Comparison of ENCODE assay signal across 1 cellular context in the genomic region with DNA sequence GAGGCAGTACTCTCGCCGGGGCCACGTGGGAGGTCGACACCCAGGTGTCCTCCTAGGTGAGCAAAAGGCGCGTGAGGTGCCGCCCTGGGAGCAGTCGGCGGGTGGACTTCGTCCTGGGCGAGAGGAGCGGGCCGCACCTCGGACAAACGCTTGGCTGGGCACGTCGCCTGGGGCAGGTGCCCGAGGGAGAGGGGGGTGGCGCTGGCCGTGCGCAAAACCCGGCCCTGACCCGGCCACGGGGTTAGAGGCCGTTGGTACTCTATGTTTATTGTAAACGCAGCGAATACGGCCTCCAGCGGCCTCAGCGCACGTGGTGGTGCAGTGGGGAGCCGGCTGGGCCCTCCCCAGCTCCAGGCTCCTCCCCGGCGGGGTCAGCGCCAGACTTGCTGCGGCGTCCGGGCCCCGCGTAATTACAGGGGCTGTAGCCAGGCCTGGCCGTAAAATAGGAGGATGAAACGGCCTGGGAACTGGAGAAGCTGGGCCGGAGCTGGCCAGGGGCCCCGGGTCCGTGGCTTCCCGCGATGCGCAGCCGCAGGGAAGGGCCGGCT.
TF ChIP-seq lines count a peak whose summit lies in the region.

No MANE protein-coding gene starts in this region.

TF ChIP-seq in HepG2, 621 proteins besides CTCF, POLR2A, EP300 and RAD21 (continued from another document and continues in another):
- TF ChIP-seq, protein P1, sequence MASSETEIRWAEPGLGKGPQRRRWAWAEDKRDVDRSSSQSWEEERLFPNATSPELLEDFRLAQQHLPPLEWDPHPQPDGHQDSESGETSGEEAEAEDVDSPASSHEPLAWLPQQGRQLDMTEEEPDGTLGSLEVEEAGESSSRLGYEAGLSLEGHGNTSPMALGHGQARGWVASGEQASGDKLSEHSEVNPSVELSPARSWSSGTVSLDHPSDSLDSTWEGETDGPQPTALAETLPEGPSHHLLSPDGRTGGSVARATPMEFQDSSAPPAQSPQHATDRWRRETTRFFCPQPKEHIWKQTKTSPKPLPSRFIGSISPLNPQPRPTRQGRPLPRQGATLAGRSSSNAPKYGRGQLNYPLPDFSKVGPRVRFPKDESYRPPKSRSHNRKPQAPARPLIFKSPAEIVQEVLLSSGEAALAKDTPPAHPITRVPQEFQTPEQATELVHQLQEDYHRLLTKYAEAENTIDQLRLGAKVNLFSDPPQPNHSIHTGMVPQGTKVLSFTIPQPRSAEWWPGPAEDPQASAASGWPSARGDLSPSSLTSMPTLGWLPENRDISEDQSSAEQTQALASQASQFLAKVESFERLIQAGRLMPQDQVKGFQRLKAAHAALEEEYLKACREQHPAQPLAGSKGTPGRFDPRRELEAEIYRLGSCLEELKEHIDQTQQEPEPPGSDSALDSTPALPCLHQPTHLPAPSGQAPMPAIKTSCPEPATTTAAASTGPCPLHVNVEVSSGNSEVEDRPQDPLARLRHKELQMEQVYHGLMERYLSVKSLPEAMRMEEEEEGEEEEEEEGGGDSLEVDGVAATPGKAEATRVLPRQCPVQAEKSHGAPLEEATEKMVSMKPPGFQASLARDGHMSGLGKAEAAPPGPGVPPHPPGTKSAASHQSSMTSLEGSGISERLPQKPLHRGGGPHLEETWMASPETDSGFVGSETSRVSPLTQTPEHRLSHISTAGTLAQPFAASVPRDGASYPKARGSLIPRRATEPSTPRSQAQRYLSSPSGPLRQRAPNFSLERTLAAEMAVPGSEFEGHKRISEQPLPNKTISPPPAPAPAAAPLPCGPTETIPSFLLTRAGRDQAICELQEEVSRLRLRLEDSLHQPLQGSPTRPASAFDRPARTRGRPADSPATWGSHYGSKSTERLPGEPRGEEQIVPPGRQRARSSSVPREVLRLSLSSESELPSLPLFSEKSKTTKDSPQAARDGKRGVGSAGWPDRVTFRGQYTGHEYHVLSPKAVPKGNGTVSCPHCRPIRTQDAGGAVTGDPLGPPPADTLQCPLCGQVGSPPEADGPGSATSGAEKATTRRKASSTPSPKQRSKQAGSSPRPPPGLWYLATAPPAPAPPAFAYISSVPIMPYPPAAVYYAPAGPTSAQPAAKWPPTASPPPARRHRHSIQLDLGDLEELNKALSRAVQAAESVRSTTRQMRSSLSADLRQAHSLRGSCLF (CRISPR knock-in tag; IDR thresholded peaks at IDR 0.05; ENCODE audit: borderline replicate concordance): no peak
- peak; percentile 85; the same call in 1 of the 2 replicates for TF ChIP-seq ZNF44 (CRISPR knock-in tag; IDR thresholded peaks at IDR 0.05)
- TF ChIP-seq, protein P2, sequence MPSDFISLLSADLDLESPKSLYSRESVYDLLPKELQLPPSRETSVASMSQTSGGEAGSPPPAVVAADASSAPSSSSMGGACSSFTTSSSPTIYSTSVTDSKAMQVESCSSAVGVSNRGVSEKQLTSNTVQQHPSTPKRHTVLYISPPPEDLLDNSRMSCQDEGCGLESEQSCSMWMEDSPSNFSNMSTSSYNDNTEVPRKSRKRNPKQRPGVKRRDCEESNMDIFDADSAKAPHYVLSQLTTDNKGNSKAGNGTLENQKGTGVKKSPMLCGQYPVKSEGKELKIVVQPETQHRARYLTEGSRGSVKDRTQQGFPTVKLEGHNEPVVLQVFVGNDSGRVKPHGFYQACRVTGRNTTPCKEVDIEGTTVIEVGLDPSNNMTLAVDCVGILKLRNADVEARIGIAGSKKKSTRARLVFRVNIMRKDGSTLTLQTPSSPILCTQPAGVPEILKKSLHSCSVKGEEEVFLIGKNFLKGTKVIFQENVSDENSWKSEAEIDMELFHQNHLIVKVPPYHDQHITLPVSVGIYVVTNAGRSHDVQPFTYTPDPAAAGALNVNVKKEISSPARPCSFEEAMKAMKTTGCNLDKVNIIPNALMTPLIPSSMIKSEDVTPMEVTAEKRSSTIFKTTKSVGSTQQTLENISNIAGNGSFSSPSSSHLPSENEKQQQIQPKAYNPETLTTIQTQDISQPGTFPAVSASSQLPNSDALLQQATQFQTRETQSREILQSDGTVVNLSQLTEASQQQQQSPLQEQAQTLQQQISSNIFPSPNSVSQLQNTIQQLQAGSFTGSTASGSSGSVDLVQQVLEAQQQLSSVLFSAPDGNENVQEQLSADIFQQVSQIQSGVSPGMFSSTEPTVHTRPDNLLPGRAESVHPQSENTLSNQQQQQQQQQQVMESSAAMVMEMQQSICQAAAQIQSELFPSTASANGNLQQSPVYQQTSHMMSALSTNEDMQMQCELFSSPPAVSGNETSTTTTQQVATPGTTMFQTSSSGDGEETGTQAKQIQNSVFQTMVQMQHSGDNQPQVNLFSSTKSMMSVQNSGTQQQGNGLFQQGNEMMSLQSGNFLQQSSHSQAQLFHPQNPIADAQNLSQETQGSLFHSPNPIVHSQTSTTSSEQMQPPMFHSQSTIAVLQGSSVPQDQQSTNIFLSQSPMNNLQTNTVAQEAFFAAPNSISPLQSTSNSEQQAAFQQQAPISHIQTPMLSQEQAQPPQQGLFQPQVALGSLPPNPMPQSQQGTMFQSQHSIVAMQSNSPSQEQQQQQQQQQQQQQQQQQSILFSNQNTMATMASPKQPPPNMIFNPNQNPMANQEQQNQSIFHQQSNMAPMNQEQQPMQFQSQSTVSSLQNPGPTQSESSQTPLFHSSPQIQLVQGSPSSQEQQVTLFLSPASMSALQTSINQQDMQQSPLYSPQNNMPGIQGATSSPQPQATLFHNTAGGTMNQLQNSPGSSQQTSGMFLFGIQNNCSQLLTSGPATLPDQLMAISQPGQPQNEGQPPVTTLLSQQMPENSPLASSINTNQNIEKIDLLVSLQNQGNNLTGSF (CRISPR knock-in tag; IDR thresholded peaks at IDR 0.05): peak; percentile 82
- TF ChIP-seq ZNF431 (CRISPR knock-in tag; IDR thresholded peaks at IDR 0.05; ENCODE audit: borderline replicate concordance, low read depth): no peak; the same call in none of the 2 replicates
- peak; percentile 66; the same call in 1 of the 2 replicates for TF ChIP-seq SIX4 (CRISPR knock-in tag; IDR thresholded peaks at IDR 0.05)
- TF ChIP-seq, protein P3, sequence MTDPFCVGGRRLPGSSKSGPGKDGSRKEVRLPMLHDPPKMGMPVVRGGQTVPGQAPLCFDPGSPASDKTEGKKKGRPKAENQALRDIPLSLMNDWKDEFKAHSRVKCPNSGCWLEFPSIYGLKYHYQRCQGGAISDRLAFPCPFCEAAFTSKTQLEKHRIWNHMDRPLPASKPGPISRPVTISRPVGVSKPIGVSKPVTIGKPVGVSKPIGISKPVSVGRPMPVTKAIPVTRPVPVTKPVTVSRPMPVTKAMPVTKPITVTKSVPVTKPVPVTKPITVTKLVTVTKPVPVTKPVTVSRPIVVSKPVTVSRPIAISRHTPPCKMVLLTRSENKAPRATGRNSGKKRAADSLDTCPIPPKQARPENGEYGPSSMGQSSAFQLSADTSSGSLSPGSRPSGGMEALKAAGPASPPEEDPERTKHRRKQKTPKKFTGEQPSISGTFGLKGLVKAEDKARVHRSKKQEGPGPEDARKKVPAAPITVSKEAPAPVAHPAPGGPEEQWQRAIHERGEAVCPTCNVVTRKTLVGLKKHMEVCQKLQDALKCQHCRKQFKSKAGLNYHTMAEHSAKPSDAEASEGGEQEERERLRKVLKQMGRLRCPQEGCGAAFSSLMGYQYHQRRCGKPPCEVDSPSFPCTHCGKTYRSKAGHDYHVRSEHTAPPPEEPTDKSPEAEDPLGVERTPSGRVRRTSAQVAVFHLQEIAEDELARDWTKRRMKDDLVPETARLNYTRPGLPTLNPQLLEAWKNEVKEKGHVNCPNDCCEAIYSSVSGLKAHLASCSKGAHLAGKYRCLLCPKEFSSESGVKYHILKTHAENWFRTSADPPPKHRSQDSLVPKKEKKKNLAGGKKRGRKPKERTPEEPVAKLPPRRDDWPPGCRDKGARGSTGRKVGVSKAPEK (CRISPR knock-in tag; IDR thresholded peaks at IDR 0.05; ENCODE audit: borderline replicate concordance): no peak
- no peak for TF ChIP-seq MAFF (IDR thresholded peaks at IDR 0.05; ENCODE audit: low read depth, low read length)
- peak; percentile 85 for TF ChIP-seq GFI1 (CRISPR knock-in tag; IDR thresholded peaks at IDR 0.05; ENCODE audit: borderline replicate concordance)
- peak; percentile 77 for TF ChIP-seq GATAD1 (CRISPR knock-in tag; IDR thresholded peaks at IDR 0.05)
- TF ChIP-seq TCF7L2 (IDR thresholded peaks at IDR 0.05; ENCODE audit: low read depth, low read length): no peak
- TF ChIP-seq NR3C1 (CRISPR knock-in tag; IDR thresholded peaks at IDR 0.05): no peak
- TF ChIP-seq ZNF383 (CRISPR knock-in tag; IDR thresholded peaks at IDR 0.05; ENCODE audit: borderline replicate concordance): 0 out of 2 replicates have a peak, but pooled peaks have one; percentile 15
- TF ChIP-seq, protein P4, sequence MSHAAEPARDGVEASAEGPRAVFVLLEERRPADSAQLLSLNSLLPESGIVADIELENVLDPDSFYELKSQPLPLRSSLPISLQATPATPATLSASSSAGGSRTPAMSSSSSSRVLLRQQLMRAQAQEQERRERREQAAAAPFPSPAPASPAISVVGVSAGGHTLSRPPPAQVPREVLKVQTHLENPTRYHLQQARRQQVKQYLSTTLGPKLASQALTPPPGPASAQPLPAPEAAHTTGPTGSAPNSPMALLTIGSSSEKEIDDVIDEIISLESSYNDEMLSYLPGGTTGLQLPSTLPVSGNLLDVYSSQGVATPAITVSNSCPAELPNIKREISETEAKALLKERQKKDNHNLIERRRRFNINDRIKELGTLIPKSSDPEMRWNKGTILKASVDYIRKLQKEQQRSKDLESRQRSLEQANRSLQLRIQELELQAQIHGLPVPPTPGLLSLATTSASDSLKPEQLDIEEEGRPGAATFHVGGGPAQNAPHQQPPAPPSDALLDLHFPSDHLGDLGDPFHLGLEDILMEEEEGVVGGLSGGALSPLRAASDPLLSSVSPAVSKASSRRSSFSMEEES (CRISPR knock-in tag; IDR thresholded peaks at IDR 0.05): peak; percentile 96
- TF ChIP-seq SPEN (CRISPR knock-in tag; IDR thresholded peaks at IDR 0.05; ENCODE audit: low read depth): peak; percentile 99
- TF ChIP-seq ZNF557 (CRISPR knock-in tag; IDR thresholded peaks at IDR 0.05): no peak
- TF ChIP-seq FOXK1 (CRISPR knock-in tag; IDR thresholded peaks at IDR 0.05; ENCODE audit: borderline replicate concordance, low read depth): peak; percentile 95
- TF ChIP-seq IRF2 (CRISPR knock-in tag; IDR thresholded peaks at IDR 0.05): peak; percentile 95
- peak; percentile 91 for TF ChIP-seq ZSCAN31 (CRISPR knock-in tag; IDR thresholded peaks at IDR 0.05; ENCODE audit: low read depth)
- TF ChIP-seq, protein P5, sequence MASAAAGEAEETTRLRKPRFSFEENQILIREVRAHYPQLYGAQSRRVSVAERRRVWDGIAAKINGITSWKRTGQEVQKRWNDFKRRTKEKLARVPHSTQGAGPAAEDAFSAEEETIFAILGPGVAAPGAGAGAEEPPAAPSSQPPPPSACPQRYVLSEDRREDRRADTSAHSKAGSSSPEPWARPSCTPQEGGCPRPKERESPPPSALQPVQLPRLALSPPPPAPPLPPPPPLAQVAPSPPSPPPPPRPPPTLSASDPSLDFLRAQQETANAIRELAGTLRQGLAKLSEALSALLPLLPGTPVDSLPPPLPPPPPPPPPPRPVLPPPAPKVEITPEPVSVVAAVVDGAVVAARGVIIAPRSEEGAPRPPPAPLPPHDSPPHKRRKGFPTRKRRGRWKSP (CRISPR knock-in tag; IDR thresholded peaks at IDR 0.05): peak; percentile 98
- TF ChIP-seq MEIS2 (CRISPR knock-in tag; IDR thresholded peaks at IDR 0.05): no peak; the same call in 1 of the 2 replicates
- TF ChIP-seq, protein P6, sequence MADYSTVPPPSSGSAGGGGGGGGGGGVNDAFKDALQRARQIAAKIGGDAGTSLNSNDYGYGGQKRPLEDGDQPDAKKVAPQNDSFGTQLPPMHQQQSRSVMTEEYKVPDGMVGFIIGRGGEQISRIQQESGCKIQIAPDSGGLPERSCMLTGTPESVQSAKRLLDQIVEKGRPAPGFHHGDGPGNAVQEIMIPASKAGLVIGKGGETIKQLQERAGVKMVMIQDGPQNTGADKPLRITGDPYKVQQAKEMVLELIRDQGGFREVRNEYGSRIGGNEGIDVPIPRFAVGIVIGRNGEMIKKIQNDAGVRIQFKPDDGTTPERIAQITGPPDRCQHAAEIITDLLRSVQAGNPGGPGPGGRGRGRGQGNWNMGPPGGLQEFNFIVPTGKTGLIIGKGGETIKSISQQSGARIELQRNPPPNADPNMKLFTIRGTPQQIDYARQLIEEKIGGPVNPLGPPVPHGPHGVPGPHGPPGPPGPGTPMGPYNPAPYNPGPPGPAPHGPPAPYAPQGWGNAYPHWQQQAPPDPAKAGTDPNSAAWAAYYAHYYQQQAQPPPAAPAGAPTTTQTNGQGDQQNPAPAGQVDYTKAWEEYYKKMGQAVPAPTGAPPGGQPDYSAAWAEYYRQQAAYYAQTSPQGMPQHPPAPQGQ (CRISPR knock-in tag; IDR thresholded peaks at IDR 0.05; ENCODE audit: borderline replicate concordance): no peak
- TF ChIP-seq, protein P7, sequence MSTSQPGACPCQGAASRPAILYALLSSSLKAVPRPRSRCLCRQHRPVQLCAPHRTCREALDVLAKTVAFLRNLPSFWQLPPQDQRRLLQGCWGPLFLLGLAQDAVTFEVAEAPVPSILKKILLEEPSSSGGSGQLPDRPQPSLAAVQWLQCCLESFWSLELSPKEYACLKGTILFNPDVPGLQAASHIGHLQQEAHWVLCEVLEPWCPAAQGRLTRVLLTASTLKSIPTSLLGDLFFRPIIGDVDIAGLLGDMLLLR (CRISPR knock-in tag; IDR thresholded peaks at IDR 0.05): peak; percentile 93
- no peak; the same call in 1 of the 2 replicates for TF ChIP-seq ZNF879 (CRISPR knock-in tag; IDR thresholded peaks at IDR 0.05)
- peak; percentile 90; the same call in 1 of the 2 replicates for TF ChIP-seq SMAD1 (CRISPR knock-in tag; IDR thresholded peaks at IDR 0.05; ENCODE audit: borderline replicate concordance, low read depth)
- 0 out of 2 replicates have a peak, but pooled peaks have one; percentile 10 for TF ChIP-seq JUND (CRISPR knock-in tag; IDR thresholded peaks at IDR 0.05)
- TF ChIP-seq ELF4 (CRISPR knock-in tag; IDR thresholded peaks at IDR 0.05; ENCODE audit: borderline replicate concordance): peak; percentile 65; the same call in 1 of the 2 replicates
- TF ChIP-seq SUZ12 (IDR thresholded peaks at IDR 0.05; ENCODE audit: low read depth, low read length): no peak
- TF ChIP-seq ZNF205 (CRISPR knock-in tag; IDR thresholded peaks at IDR 0.05): peak; percentile 96
- TF ChIP-seq, protein P8, sequence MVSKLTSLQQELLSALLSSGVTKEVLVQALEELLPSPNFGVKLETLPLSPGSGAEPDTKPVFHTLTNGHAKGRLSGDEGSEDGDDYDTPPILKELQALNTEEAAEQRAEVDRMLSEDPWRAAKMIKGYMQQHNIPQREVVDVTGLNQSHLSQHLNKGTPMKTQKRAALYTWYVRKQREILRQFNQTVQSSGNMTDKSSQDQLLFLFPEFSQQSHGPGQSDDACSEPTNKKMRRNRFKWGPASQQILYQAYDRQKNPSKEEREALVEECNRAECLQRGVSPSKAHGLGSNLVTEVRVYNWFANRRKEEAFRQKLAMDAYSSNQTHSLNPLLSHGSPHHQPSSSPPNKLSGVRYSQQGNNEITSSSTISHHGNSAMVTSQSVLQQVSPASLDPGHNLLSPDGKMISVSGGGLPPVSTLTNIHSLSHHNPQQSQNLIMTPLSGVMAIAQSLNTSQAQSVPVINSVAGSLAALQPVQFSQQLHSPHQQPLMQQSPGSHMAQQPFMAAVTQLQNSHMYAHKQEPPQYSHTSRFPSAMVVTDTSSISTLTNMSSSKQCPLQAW (CRISPR knock-in tag; IDR thresholded peaks at IDR 0.05): peak; percentile 96
- TF ChIP-seq ELF3 (CRISPR knock-in tag; IDR thresholded peaks at IDR 0.05): peak; percentile 74
- no peak for TF ChIP-seq PRPF4 (IDR thresholded peaks at IDR 0.05; ENCODE audit: low read depth, low read length, poor library complexity, severe bottlenecking)
- peak; percentile 72; the same call in 1 of the 2 replicates for TF ChIP-seq ZFP37 (CRISPR knock-in tag; IDR thresholded peaks at IDR 0.05; ENCODE audit: borderline replicate concordance)
- no peak for TF ChIP-seq CBX2 (IDR thresholded peaks at IDR 0.05; ENCODE audit: low read depth, low read length)
- no peak for TF ChIP-seq CBX2 (CRISPR knock-in tag; IDR thresholded peaks at IDR 0.05; ENCODE audit: low read depth)
- TF ChIP-seq KAT8 (CRISPR knock-in tag; IDR thresholded peaks at IDR 0.05): peak; percentile 89
- peak; percentile 93 for TF ChIP-seq SNAPC2 (CRISPR knock-in tag; IDR thresholded peaks at IDR 0.05)
- no peak for TF ChIP-seq NBN (conservative IDR thresholded peaks at IDR 0.05)
- no peak for TF ChIP-seq SSRP1 (CRISPR knock-in tag; IDR thresholded peaks at IDR 0.05)
